In genomic region chr3:46971742-46972141, GRCh38 we compare ENCODE assay signal across 2 cellular contexts.
TF ChIP-seq lines count a peak whose summit lies in the region.

No MANE protein-coding gene starts in this region.

TF ChIP-seq in liver, 16 proteins besides CTCF, POLR2A, EP300 and RAD21 (continued from another document):
- TF ChIP-seq REST (IDR thresholded peaks at IDR 0.05) (no peak), HNF4A (conservative IDR thresholded peaks at IDR 0.05) (no peak), RXRA (IDR thresholded peaks at IDR 0.05) (no peak), YY1 (IDR thresholded peaks at IDR 0.05) (no peak), HNF4G (IDR thresholded peaks at IDR 0.05) (no peak), JUND (IDR thresholded peaks at IDR 0.05) (no peak), GABPA (IDR thresholded peaks at IDR 0.05 in 1 of 2, conservative IDR thresholded peaks at IDR 0.05 in 1 of 2) (no peak), SP1 (IDR thresholded peaks at IDR 0.05) (no peak)
- TF ChIP-seq, protein P1, sequence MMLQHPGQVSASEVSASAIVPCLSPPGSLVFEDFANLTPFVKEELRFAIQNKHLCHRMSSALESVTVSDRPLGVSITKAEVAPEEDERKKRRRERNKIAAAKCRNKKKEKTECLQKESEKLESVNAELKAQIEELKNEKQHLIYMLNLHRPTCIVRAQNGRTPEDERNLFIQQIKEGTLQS (IDR thresholded peaks at IDR 0.05) = no peak
TF ChIP-seq in liver: peak in this region for 0.

TF ChIP-seq in SK-N-SH treated with all-trans-retinoic acid at 6 μM for 48 hours, 23 proteins besides CTCF, POLR2A, EP300 and RAD21 (continued from another document):
- TF ChIP-seq TSHZ2 (CRISPR knock-in tag; IDR thresholded peaks at IDR 0.05) (no peak), PPARA (CRISPR knock-in tag; IDR thresholded peaks at IDR 0.05; ENCODE audit: borderline replicate concordance) (no peak), POU6F1 (CRISPR knock-in tag; IDR thresholded peaks at IDR 0.05; ENCODE audit: borderline replicate concordance, low read depth) (no peak), TCF4 (CRISPR knock-in tag; IDR thresholded peaks at IDR 0.05; ENCODE audit: borderline replicate concordance) (no peak), RARB (CRISPR knock-in tag; IDR thresholded peaks at IDR 0.05) (no peak), PATZ1 (CRISPR knock-in tag; IDR thresholded peaks at IDR 0.05; ENCODE audit: borderline replicate concordance) (no peak)
